1 cellular context compared by ENCODE assay signal in the genomic region with DNA sequence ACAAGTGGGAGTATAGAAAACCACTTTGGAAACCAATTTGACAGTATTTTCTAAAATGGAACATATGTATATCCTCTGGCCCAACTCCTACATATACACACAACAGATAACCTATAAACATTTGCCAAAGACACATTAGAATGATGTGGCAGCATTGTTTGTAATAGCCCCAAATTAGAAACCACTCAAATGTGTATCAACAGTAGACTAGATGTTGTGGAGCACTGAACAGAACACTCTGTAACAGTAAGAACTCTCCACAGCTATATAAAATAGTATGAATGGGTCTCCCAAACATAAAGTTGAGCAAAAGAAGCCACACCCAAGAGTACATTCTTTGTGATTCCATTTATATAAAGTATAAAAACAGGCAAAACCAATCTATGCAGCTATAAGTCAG.
TF ChIP-seq lines count a peak whose summit lies in the region.

No MANE protein-coding gene starts in this region.

TF ChIP-seq in HepG2, 621 proteins besides CTCF, POLR2A, EP300 and RAD21:
- TF ChIP-seq SRSF4 (IDR thresholded peaks at IDR 0.05; ENCODE audit: low read depth, low read length, poor library complexity, severe bottlenecking) (no peak), ZNF329 (CRISPR knock-in tag; IDR thresholded peaks at IDR 0.05; ENCODE audit: low read depth) (no peak), MBNL3 (CRISPR knock-in tag; conservative IDR thresholded peaks at IDR 0.05) (no peak), ATF4 (CRISPR knock-in tag; IDR thresholded peaks at IDR 0.05) (no peak), ZNF781 (CRISPR knock-in tag; IDR thresholded peaks at IDR 0.05; ENCODE audit: borderline replicate concordance, not compliant biosample characterization) (no peak), AGO2 (optimal IDR thresholded peaks at IDR 0.05; ENCODE audit: low read depth, low read length) (no peak), NONO (IDR thresholded peaks at IDR 0.05) (no peak), NONO (CRISPR knock-in tag; conservative IDR thresholded peaks at IDR 0.05) (no peak), ETV5 (CRISPR knock-in tag; IDR thresholded peaks at IDR 0.05; ENCODE audit: borderline replicate concordance) (no peak), RBM22 (optimal IDR thresholded peaks at IDR 0.05; ENCODE audit: low read length) (no peak), SCMH1 (CRISPR knock-in tag; IDR thresholded peaks at IDR 0.05; ENCODE audit: borderline replicate concordance) (no peak), CSRNP2 (CRISPR knock-in tag; conservative IDR thresholded peaks at IDR 0.05; ENCODE audit: low read depth) (no peak), TEAD2 (CRISPR knock-in tag; IDR thresholded peaks at IDR 0.05) (no peak), ZNF530 (CRISPR knock-in tag; IDR thresholded peaks at IDR 0.05; ENCODE audit: low read depth) (no peak), MTF1 (CRISPR knock-in tag; IDR thresholded peaks at IDR 0.05) (no peak)
